20 cellular contexts compared by ENCODE assay signal in the genomic region with DNA sequence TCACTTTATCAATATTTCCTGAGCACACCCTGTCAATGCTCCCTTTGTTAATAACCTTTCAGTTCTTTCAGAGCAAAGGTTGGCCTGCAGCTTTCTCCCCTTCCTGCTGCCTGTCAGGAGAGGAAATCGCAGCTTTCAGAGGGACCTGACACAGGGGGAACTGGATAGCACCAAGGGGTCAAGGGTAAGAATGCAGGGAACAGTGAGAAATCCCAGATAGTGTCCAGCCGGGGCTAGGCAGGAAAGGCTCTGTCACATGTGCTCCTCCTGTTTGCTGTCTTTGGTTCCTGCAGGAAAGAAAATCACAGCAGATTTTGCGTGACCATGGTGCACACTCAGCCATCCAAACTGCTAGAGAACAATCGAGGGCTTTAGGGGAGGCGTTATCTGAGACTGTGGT.
DNase-seq lines count a peak whose midpoint lies in the region; ATAC-seq and TF ChIP-seq lines count a peak whose summit lies in the region.
"Had no signal": no experiment of that assay in that cellular context is flagged by ENCODE, and none has a peak within 500 bp of the region (broad histone marks: within the 10 kb centered on the region; RNA-seq: fewer than 3 reads in every experiment).

No MANE protein-coding gene starts in this region.

- no peaks in the 10 kb centered on the region for H3K9me3 Mint-ChIP-seq in T-helper 2 cell treated with Interferon-gamma antibody and Interleukin-4, amounts not matched to agents 5 μg/mL and 100 μg/mL, for 36 hours
- H3K9me3 Mint-ChIP-seq in brain, result no peaks in the 10 kb centered on the region
- H3K9me3 Mint-ChIP-seq: activated naive CD8-positive, alpha-beta T cell treated with anti-CD3 and anti-CD28 coated beads for 36 hours; activated T-helper 1 cell treated with anti-CD3 and anti-CD28 coated beads, Interleukin-12 subunit alpha, Interleukin-12 subunit beta, Interleukin-2, Interleukin-4 antibody, amounts not matched to agents 30 ng/mL and 10 ng/mL and 1 ng/mL, durations not matched to agents 14 hours and 24 hours and 36 hours; mesothelial cell of epicardium had no signal

- H3K27me3 ChIP-seq in left lung, result no peaks in the 10 kb centered on the region
- H3K27me3 ChIP-seq: hepatocyte, vagina had no signal

- H3K27ac ChIP-seq in left lung, result no peak overlapping the region
- H3K27ac ChIP-seq: hepatocyte, RWPE1, vagina had no signal

- H3K4me3 Mint-ChIP-seq in T-helper 2 cell treated with Interferon-gamma antibody and Interleukin-4, amounts not matched to agents 5 μg/mL and 100 μg/mL, for 36 hours, result peak overlapping the region; percentile 44
- H3K4me3 Mint-ChIP-seq in brain, result no peak overlapping the region
- H3K4me3 Mint-ChIP-seq: activated naive CD8-positive, alpha-beta T cell treated with anti-CD3 and anti-CD28 coated beads for 36 hours; activated T-helper 1 cell treated with anti-CD3 and anti-CD28 coated beads, Interleukin-12 subunit alpha, Interleukin-12 subunit beta, Interleukin-2, Interleukin-4 antibody, amounts not matched to agents 30 ng/mL and 10 ng/mL and 1 ng/mL, durations not matched to agents 14 hours and 24 hours and 36 hours; B cell; mesothelial cell of epicardium had no signal

- intact Hi-C loops in left lung (cut with DNase I), result no loop called here

- DNase-seq in T-helper 2 cell treated with Interferon-gamma antibody and Interleukin-4, amounts not matched to agents 5 μg/mL and 100 μg/mL, for 36 hours (ENCODE audit: low spot score), result no peak
- DNase-seq in T-helper 2 cell, result no peak
- DNase-seq in left lung, result no peak
- DNase-seq in pulmonary artery endothelial cell (ENCODE audit: low read depth, low spot score), result peak; percentile 100
- DNase-seq in T1000 (lab: John Stamatoyannopoulos, UW), result no peak
- DNase-seq in NCI-H526 treated with DMSO at 0.1 percent for 48 hours (lab: John Stamatoyannopoulos, UW), result no peak
- DNase-seq in HK-2 (ENCODE audit: unreplicated experiment), result no peak
- DNase-seq: 8988T; activated CD4-positive, alpha-beta T cell treated with anti-CD3 and anti-CD28 coated beads for 48 hours; activated naive CD8-positive, alpha-beta T cell treated with anti-CD3 and anti-CD28 coated beads for 36 hours; NCI-H1092 treated with DMSO at 0.1 percent for 48 hours; NCI-H2107; NCI-H510A had no signal

- H3K36me3 ChIP-seq in left lung, result no peaks in the 10 kb centered on the region
- H3K36me3 ChIP-seq: vagina had no signal

- H3K27me3 Mint-ChIP-seq in T-helper 2 cell treated with Interferon-gamma antibody and Interleukin-4, amounts not matched to agents 5 μg/mL and 100 μg/mL, for 36 hours (ENCODE audit: low read depth), result no peaks in the 10 kb centered on the region
- H3K27me3 Mint-ChIP-seq in brain, result peaks cover 6% of the 10 kb centered on the region
- H3K27me3 Mint-ChIP-seq: activated naive CD8-positive, alpha-beta T cell treated with anti-CD3 and anti-CD28 coated beads for 36 hours had no signal

- H3K36me3 Mint-ChIP-seq in T-helper 2 cell treated with Interferon-gamma antibody and Interleukin-4, amounts not matched to agents 5 μg/mL and 100 μg/mL, for 36 hours (ENCODE audit: low read depth), result peaks cover 1% of the 10 kb centered on the region
- no peaks in the 10 kb centered on the region for H3K36me3 Mint-ChIP-seq in brain
- H3K36me3 Mint-ChIP-seq: activated naive CD8-positive, alpha-beta T cell treated with anti-CD3 and anti-CD28 coated beads for 36 hours; mesothelial cell of epicardium had no signal

- no peak for TF ChIP-seq CTCF in brain (conservative IDR thresholded peaks at IDR 0.05)
- no peak for TF ChIP-seq CTCF in left lung (IDR thresholded peaks at IDR 0.05)

- peak; percentile 45 for ATAC-seq in left lung

- H3K4me1 ChIP-seq in left lung, result peaks cover 6 to 13% of the 10 kb centered on the region in 2 donors

- peaks cover 55% of the 10 kb centered on the region for H3K4me1 Mint-ChIP-seq in T-helper 2 cell treated with Interferon-gamma antibody and Interleukin-4, amounts not matched to agents 5 μg/mL and 100 μg/mL, for 36 hours (ENCODE audit: low read depth)
- peaks cover 79% of the 10 kb centered on the region for H3K4me1 Mint-ChIP-seq in brain

- H3K9me3 ChIP-seq in left lung, result no peaks in the 10 kb centered on the region
- H3K9me3 ChIP-seq: vagina had no signal

- H3K4me3 ChIP-seq in left lung, result no peak overlapping the region
- H3K4me3 ChIP-seq: hepatocyte, vagina had no signal

- no peak overlapping the region for H3K27ac Mint-ChIP-seq in T-helper 2 cell treated with Interferon-gamma antibody and Interleukin-4, amounts not matched to agents 5 μg/mL and 100 μg/mL, for 36 hours
- H3K27ac Mint-ChIP-seq in brain, result peak overlapping the region in 3 of 5 experiments; percentile 1 to 92 (median 14)
- H3K27ac Mint-ChIP-seq: activated naive CD8-positive, alpha-beta T cell treated with anti-CD3 and anti-CD28 coated beads for 36 hours; activated T-helper 1 cell treated with anti-CD3 and anti-CD28 coated beads, Interleukin-12 subunit alpha, Interleukin-12 subunit beta, Interleukin-2, Interleukin-4 antibody, amounts not matched to agents 30 ng/mL and 10 ng/mL and 1 ng/mL, durations not matched to agents 14 hours and 24 hours and 36 hours; B cell; mesothelial cell of epicardium had no signal
